ENCODE assay signal across 8 cellular contexts in genomic region chr19:45507864-45508680, GRCh38. TPM values are rescaled to one million over a fixed set of nuclear protein-coding genes. Genes with fewer than 3 reads are reported as not detected.
DNase-seq lines count a peak whose midpoint lies in the region; ATAC-seq and TF ChIP-seq lines count a peak whose summit lies in the region.

No MANE protein-coding gene starts in this region.

- H3K4me3 ChIP-seq in CD4-positive, CD25-positive, alpha-beta regulatory T cell (ENCODE audit: low read depth, low read length) = peak overlapping the region; percentile 82
- H3K4me3 ChIP-seq in IMR-90 (ENCODE audit: insufficient read depth, low read depth, low read length) = peak overlapping the region; percentile 92

- H3K14ac ChIP-seq in IMR-90 (replicated peaks; ENCODE audit: low read depth, low read length) = peak overlapping the region; percentile 100

- H4K5ac ChIP-seq in IMR-90 (ENCODE audit: low read depth, low read length) = peak overlapping the region; percentile 88

- TF ChIP-seq RAD21 in IMR-90 (IDR thresholded peaks at IDR 0.05; ENCODE audit: low read length) = no peak

- peak overlapping the region; percentile 98 for H2AK5ac ChIP-seq in IMR-90 (ENCODE audit: low read depth, low read length)

- H3K56ac ChIP-seq in IMR-90 (ENCODE audit: extremely low read depth, insufficient read depth, low read length) = peak overlapping the region; percentile 99

- peak overlapping the region in 2 of 3 donors; percentile 29 to 51 for H3K27ac Mint-ChIP-seq in CD4-positive, CD25-positive, alpha-beta regulatory T cell
- H3K27ac Mint-ChIP-seq in naive B cell = peak overlapping the region in 4 of 6 donors; percentile 42 to 95 (median 91)

- H3K9me3 Mint-ChIP-seq in CD4-positive, CD25-positive, alpha-beta regulatory T cell = peaks cover 0 to 2% (median 0%) of the 10 kb centered on the region in 7 donors
- no peaks in the 10 kb centered on the region for H3K9me3 Mint-ChIP-seq in naive B cell

- H3K27ac ChIP-seq in CD4-positive, CD25-positive, alpha-beta regulatory T cell (ENCODE audit: insufficient read depth, low read length, poor library complexity, severe bottlenecking) = peak overlapping the region; percentile 95
- peak overlapping the region; percentile 94 for H3K27ac ChIP-seq in IMR-90 (ENCODE audit: insufficient read depth, low read length)
- H3K27ac ChIP-seq in epithelial cell of prostate = peak overlapping the region; percentile 95

- peaks cover 0 to 60% (median 42%) of the 10 kb centered on the region in 4 donors for H3K4me1 Mint-ChIP-seq in CD4-positive, CD25-positive, alpha-beta regulatory T cell
- H3K4me1 Mint-ChIP-seq in naive B cell = peaks cover 30 to 54% (median 40%) of the 10 kb centered on the region in 3 donors

- peak overlapping the region; percentile 64; the same call in 1 of the 2 replicates for H2BK120ac ChIP-seq in IMR-90 (ENCODE audit: low read depth, low read length)

- no peak; the same call in 1 of the 2 replicates for TF ChIP-seq POLR2A in IMR-90 (IDR thresholded peaks at IDR 0.05; ENCODE audit: low read depth, low read length)

- no peaks in the 10 kb centered on the region for H3K27me3 Mint-ChIP-seq in CD4-positive, CD25-positive, alpha-beta regulatory T cell
- H3K27me3 Mint-ChIP-seq in naive B cell = no peaks in the 10 kb centered on the region

- no peak overlapping the region for H2BK20ac ChIP-seq in IMR-90 (ENCODE audit: low read depth, low read length)

- H3K18ac ChIP-seq in IMR-90 (ENCODE audit: low read depth, low read length) = peak overlapping the region; percentile 84

- in situ Hi-C loops in IMR-90 (cut with MboI; ENCODE audit: low sequenced_read_pairs) = no loop called here

- peaks cover 0 to 50% of the 10 kb centered on the region in 2 experiments; a peak in 2 of 4 replicates for H3K79me1 ChIP-seq in IMR-90 (ENCODE audit: low read depth in 1 of 2, low read length in 2 of 2)

- peak overlapping the region; percentile 100 for H3K9ac ChIP-seq in IMR-90 (ENCODE audit: low read depth, low read length)

- H3K4me1 ChIP-seq in CD4-positive, CD25-positive, alpha-beta regulatory T cell (ENCODE audit: control insufficient read depth, insufficient read depth, low read length, poor library complexity, severe bottlenecking) = peaks cover 59% of the 10 kb centered on the region
- peaks cover 11% of the 10 kb centered on the region for H3K4me1 ChIP-seq in IMR-90 (ENCODE audit: control insufficient read depth, insufficient read depth, low read length)

- intact Hi-C loops in IMR-90 (cut with micrococcal nuclease) = loop anchor here (5.0 kb wide), 2 partner anchors 134 to 184 kb away; partner anchors contain the start of genes QPCTL and SNRPD2

- H3K23ac ChIP-seq in IMR-90 (ENCODE audit: low read depth, low read length) = peak overlapping the region; percentile 99

- peak overlapping the region; percentile 98 for H4K91ac ChIP-seq in IMR-90 (ENCODE audit: insufficient read depth, low read depth, low read length)

- H3K27me3 ChIP-seq in CD4-positive, CD25-positive, alpha-beta regulatory T cell (ENCODE audit: control insufficient read depth, insufficient read depth, low read length) = no peaks in the 10 kb centered on the region
- H3K27me3 ChIP-seq in IMR-90 (ENCODE audit: control insufficient read depth, insufficient read depth, low read length) = no peaks in the 10 kb centered on the region

- no peaks in the 10 kb centered on the region for H3K36me3 Mint-ChIP-seq in CD4-positive, CD25-positive, alpha-beta regulatory T cell
- peaks cover 0 to 5% of the 10 kb centered on the region in 2 donors for H3K36me3 Mint-ChIP-seq in naive B cell

- H4K8ac ChIP-seq in IMR-90 (ENCODE audit: low read depth in 2 of 2, low read length in 2 of 2) = peak overlapping the region; percentile 97 to 99

- ATAC-seq in CD4-positive, CD25-positive, alpha-beta regulatory T cell (ENCODE audit: low read depth in 2 of 2) = no peak
- ATAC-seq in IMR-90 (ENCODE audit: low read depth) (peak; percentile 3), naive B cell (ENCODE audit: low read depth in 2 of 2) (no peak), HG03378 (IDR thresholded peaks at IDR 0.05; ENCODE audit: unreplicated experiment) (no peak)

- POLR2A ChIA-PET in IMR-90 (lab: Charles Lee; ENCODE audit: unreplicated experiment) = interaction anchor here (0.5 to 0.6 kb wide), 2 partner anchors 22 to 226 kb away, joined by 3 read pairs; no protein-coding TSS in a partner anchor
- POLR2A ChIA-PET in HEK293T (lab: Yijun Ruan, JAX) = interaction anchor here (0.8 to 1.4 kb wide), 4 partner anchors 12 to 133 kb away, joined by 3 to 6 read pairs (median 4); no protein-coding TSS in a partner anchor

- DNase-seq in CD4-positive, CD25-positive, alpha-beta regulatory T cell = peak; percentile 21 to 50 (median 39)
- DNase-seq in IMR-90 = no peak
- peak; percentile 51 for DNase-seq in activated CD4-positive, alpha-beta T cell treated with anti-CD3 and anti-CD28 coated beads, Interleukin-2, amount 50 U/mL, for 1 hour
- DNase-seq in epithelial cell of prostate (ENCODE audit: low read depth, low spot score) = no peak
- peak; percentile 21 for DNase-seq in naive B cell
- DNase-seq in NCI-H1092 (lab: John Stamatoyannopoulos, UW) = no peak
- no peak for DNase-seq in HEK293T (ENCODE audit: extremely low spot score)

- H2BK5ac ChIP-seq in IMR-90 (ENCODE audit: low read depth, low read length, poor library complexity, severe bottlenecking) = peak overlapping the region; percentile 82

- TF ChIP-seq CTCF in IMR-90 (conservative IDR thresholded peaks at IDR 0.05; ENCODE audit: low read depth, low read length) = no peak

- H4K20me1 ChIP-seq in IMR-90 (ENCODE audit: insufficient read depth, low read length) = peaks cover 40% of the 10 kb centered on the region

- BruUV-seq in IMR-90 (replicated peaks; lab: Mats Ljungman, UMichigan) = no TSS peak

- H3K4ac ChIP-seq in IMR-90 (ENCODE audit: low read depth, low read length) = peak overlapping the region; percentile 96

- dilution Hi-C loops in IMR-90 (cut with HindIII; ENCODE audit: low sequenced_read_pairs, unreplicated experiment) = no loop called here

- CTCF ChIA-PET in IMR-90 (lab: Yijun Ruan, JAX) (no interaction called here), HEK293T (lab: Yijun Ruan, JAX) (interaction anchor here (1.1 kb wide), 1 partner anchor 30 kb away, joined by 4 read pairs; no protein-coding TSS in a partner anchor)

- peak overlapping the region; percentile 94 to 99 (median 96) for H3K4me3 Mint-ChIP-seq in CD4-positive, CD25-positive, alpha-beta regulatory T cell
- H3K4me3 Mint-ChIP-seq in naive B cell = peak overlapping the region; percentile 89 to 100 (median 99)

- 0% methylated on average over 1 of the region's 44 CpGs; no CpG with 5 or more reads in 1 of the 2 experiments for WGBS in IMR-90 (ENCODE audit: extremely low coverage in 2 of 2, insufficient read length in 1 of 2), 2 experiments

- H3K9me3 ChIP-seq in CD4-positive, CD25-positive, alpha-beta regulatory T cell (ENCODE audit: control insufficient read depth in 2 of 2, low read length in 2 of 2) = no peaks in the 10 kb centered on the region
- H3K9me3 ChIP-seq in IMR-90 (ENCODE audit: control insufficient read depth, insufficient read depth, low read length) = no peaks in the 10 kb centered on the region

- peak overlapping the region; percentile 92 for H3K4me2 ChIP-seq in IMR-90 (ENCODE audit: low read depth, low read length)

- H2BK15ac ChIP-seq in IMR-90 (ENCODE audit: low read depth, low read length) = peak overlapping the region; percentile 83; the same call in 2 of the 3 replicates

- peaks cover 17% of the 10 kb centered on the region for H3K9me1 ChIP-seq in IMR-90 (ENCODE audit: insufficient read depth, low read length)

- H2AFZ ChIP-seq in IMR-90 (replicated peaks; ENCODE audit: low read length, poor library complexity) = peak overlapping the region; percentile 91

- H2AK9ac ChIP-seq in IMR-90 (replicated peaks; ENCODE audit: low read depth, low read length, poor library complexity) = peak overlapping the region; percentile 100

- no peaks in the 10 kb centered on the region for H3K36me3 ChIP-seq in CD4-positive, CD25-positive, alpha-beta regulatory T cell (ENCODE audit: control insufficient read depth, insufficient read depth, low read length)
- peaks cover 6% of the 10 kb centered on the region for H3K36me3 ChIP-seq in IMR-90 (ENCODE audit: control insufficient read depth, insufficient read depth, low read length)

TF ChIP-seq in IMR-90, 13 proteins besides CTCF, POLR2A, EP300 and RAD21 (continues in another document):
- no peak for TF ChIP-seq FOS (IDR thresholded peaks at IDR 0.05; ENCODE audit: low read depth, low read length)

RNA-seq across cellular contexts. Expression of gene VASP, which starts 0.8 kb away (rescaled TPM):
- 115 TPM for total RNA-seq in CD4-positive, CD25-positive, alpha-beta regulatory T cell
- polyA plus RNA-seq in CD4-positive, CD25-positive, alpha-beta regulatory T cell = 10 to 100 TPM; 40.3 to 53.2 (median 50.4) TPM
- 61.1 and 66.9 TPM in 2 replicates for total RNA-seq in IMR-90 (2012; rRNA removed)
- 88.8 and 126 TPM in 2 replicates for polyA plus RNA-seq in IMR-90 (2012; rRNA removed)
- polyA plus RNA-seq in IMR-90 (2012; cell fraction: cytosol; rRNA removed) = 92.1 and 92.3 TPM in 2 replicates
- 91.0 and 119 TPM in 2 replicates for polyA plus RNA-seq in IMR-90 (2012; cell fraction: nucleus; rRNA removed; ENCODE audit: low replicate concordance)
- 10 to 100 TPM; 51.5 to 87.2 (median 64.3) TPM for polyA plus RNA-seq in naive B cell (ENCODE audit: low read depth in 6 of 6)

RNA-seq across cellular contexts. Expression of gene PPM1N, which starts 9.8 kb away (rescaled TPM):
- 2.3 TPM for total RNA-seq in CD4-positive, CD25-positive, alpha-beta regulatory T cell
- 1 to 10 TPM; 2.5 to 6.7 (median 3.7) TPM for polyA plus RNA-seq in CD4-positive, CD25-positive, alpha-beta regulatory T cell
- total RNA-seq in IMR-90 (2012; rRNA removed) = 0.56 and 0.90 TPM in 2 replicates
- polyA plus RNA-seq in IMR-90 (2012; rRNA removed) (1.6 TPM in 2 replicates), naive B cell (ENCODE audit: low read depth in 6 of 6) (1 to 10 TPM; 1.6 to 3.4 (median 2.4) TPM)
- 2.0 and 2.9 TPM in 2 replicates for polyA plus RNA-seq in IMR-90 (2012; cell fraction: cytosol; rRNA removed)
- polyA plus RNA-seq in IMR-90 (2012; cell fraction: nucleus; rRNA removed; ENCODE audit: low replicate concordance) = 3.4 and 4.5 TPM in 2 replicates

RNA-seq across cellular contexts. Expression of gene RTN2, which starts 11.2 kb away (rescaled TPM):
- 1.5 TPM for total RNA-seq in CD4-positive, CD25-positive, alpha-beta regulatory T cell
- under 1 TPM; 0.09 to 0.88 (median 0.28) TPM for polyA plus RNA-seq in CD4-positive, CD25-positive, alpha-beta regulatory T cell
- 5.3 and 5.7 TPM in 2 replicates for total RNA-seq in IMR-90 (2012; rRNA removed)
- 17.4 and 19.4 TPM in 2 replicates for polyA plus RNA-seq in IMR-90 (2012; rRNA removed)
- 16.9 and 38.3 TPM in 2 replicates for polyA plus RNA-seq in IMR-90 (2012; cell fraction: cytosol; rRNA removed)
- 11.9 and 20.0 TPM in 2 replicates for polyA plus RNA-seq in IMR-90 (2012; cell fraction: nucleus; rRNA removed; ENCODE audit: low replicate concordance)
- polyA plus RNA-seq in naive B cell (ENCODE audit: low read depth in 6 of 6) = under 1 TPM in 3 of 6 donors, not detected in 3; 0.28 to 0.58 (median 0.47) TPM

RNA-seq across cellular contexts. Expression of gene FOSB, which starts 40.3 kb away (rescaled TPM):
- total RNA-seq in CD4-positive, CD25-positive, alpha-beta regulatory T cell = 731 TPM
- 10 to 100 TPM in 2 of 4 donors, 1 to 10 TPM in 2; 5.2 to 12.7 (median 9.6) TPM for polyA plus RNA-seq in CD4-positive, CD25-positive, alpha-beta regulatory T cell
- total RNA-seq in IMR-90 (2012; rRNA removed) = 11.1 and 31.9 TPM in 2 replicates
- polyA plus RNA-seq in IMR-90 (2012; rRNA removed) (15.6 and 60.1 TPM in 2 replicates), naive B cell (ENCODE audit: low read depth in 6 of 6) (100 to 1,000 TPM in 1 of 6 donors, 10 to 100 TPM in 5; 26.6 to 110 (median 82.1) TPM)
- polyA plus RNA-seq in IMR-90 (2012; cell fraction: cytosol; rRNA removed) = 52.4 and 90.3 TPM in 2 replicates
- polyA plus RNA-seq in IMR-90 (2012; cell fraction: nucleus; rRNA removed; ENCODE audit: low replicate concordance) = 982 and 1,348 TPM in 2 replicates

Comparison
In these comparisons a context has a peak if more than half of its experiments do, and no peak if none do; other contexts are left out.
1. DNase-seq: peak in CD4-positive, CD25-positive, alpha-beta regulatory T cell (3 of 3), activated CD4-positive, alpha-beta T cell treated with anti-CD3 and anti-CD28 coated beads, Interleukin-2, amount 50 U/mL, for 1 hour (single experiment) and naive B cell (single experiment); none in IMR-90 (single experiment), epithelial cell of prostate (single experiment), NCI-H1092 (single experiment) and HEK293T (single experiment).
2. RNA of gene RTN2, which starts 11.2 kb away (polyA plus RNA-seq): 11.9 to 38.3 TPM in IMR-90; 0.09 to 0.88 TPM in CD4-positive, CD25-positive, alpha-beta regulatory T cell and 0.28 to 0.58 TPM in naive B cell; every median in the first group is over 4 times any median in the second.
3. Peak in every context shown above with its lines, with median percentiles within 50 percentile points of each other: H3K27ac ChIP-seq.